In genomic region chr7:11434371-11434770, GRCh38 we compare ENCODE assay signal across 15 cellular contexts.
DNase-seq lines count a peak whose midpoint lies in the region; ATAC-seq and TF ChIP-seq lines count a peak whose summit lies in the region.
"Had no signal": no experiment of that assay in that cellular context is flagged by ENCODE, and none has a peak within 500 bp of the region (broad histone marks: within the 10 kb centered on the region; RNA-seq: fewer than 3 reads in every experiment).

No MANE protein-coding gene starts in this region.

- ATAC-seq in Right ventricle myocardium superior (ENCODE audit: poor library complexity), result no peak
- ATAC-seq in GM18867 (IDR thresholded peaks at IDR 0.05; ENCODE audit: unreplicated experiment), result no peak

- intact Hi-C loops in Right ventricle myocardium superior (cut with DNase I), result no loop called here

- in situ Hi-C loops in astrocyte of the spinal cord (cut with HindIII; ENCODE audit: low sequenced_read_pairs), result no loop called here

- DNase-seq in A172 (ENCODE audit: low spot score) (peak; percentile 11), RPMI7951 (ENCODE audit: low read depth) (peak; percentile 18), astrocyte of the spinal cord (ENCODE audit: low read depth, low spot score) (peak; percentile 20), foreskin melanocyte (peak; percentile 63), Right ventricle myocardium superior (no peak)
- no peak for DNase-seq in stimulated activated CD4-positive, alpha-beta T cell treated with anti-CD3 and anti-CD28 coated beads, Interleukin-15, amount 100 ng/mL, for 24 hours
- DNase-seq: BE2C; CD4-positive, alpha-beta memory T cell; COR-L47; DMS153; DMS79 treated with DMSO at 0.1 percent for 48 hours; EL; HCEC 1CT; HFFc6 had no signal

- H3K4me3 ChIP-seq in astrocyte of the spinal cord (ENCODE audit: low read depth, low read length), result no peak overlapping the region

- TF ChIP-seq CTCF in astrocyte of the spinal cord (IDR thresholded peaks at IDR 0.05; ENCODE audit: low read depth, low read length), result no peak

Comparison
In these comparisons a context has a peak if more than half of its experiments do, and no peak if none do; other contexts are left out.
1. DNase-seq: peak in A172 (single experiment), RPMI7951 (single experiment), astrocyte of the spinal cord (single experiment) and foreskin melanocyte (single experiment); none in Right ventricle myocardium superior (single experiment) and stimulated activated CD4-positive, alpha-beta T cell treated with anti-CD3 and anti-CD28 coated beads, Interleukin-15, amount 100 ng/mL, for 24 hours (single experiment).